11 cellular contexts compared by ENCODE assay signal in the genomic region with DNA sequence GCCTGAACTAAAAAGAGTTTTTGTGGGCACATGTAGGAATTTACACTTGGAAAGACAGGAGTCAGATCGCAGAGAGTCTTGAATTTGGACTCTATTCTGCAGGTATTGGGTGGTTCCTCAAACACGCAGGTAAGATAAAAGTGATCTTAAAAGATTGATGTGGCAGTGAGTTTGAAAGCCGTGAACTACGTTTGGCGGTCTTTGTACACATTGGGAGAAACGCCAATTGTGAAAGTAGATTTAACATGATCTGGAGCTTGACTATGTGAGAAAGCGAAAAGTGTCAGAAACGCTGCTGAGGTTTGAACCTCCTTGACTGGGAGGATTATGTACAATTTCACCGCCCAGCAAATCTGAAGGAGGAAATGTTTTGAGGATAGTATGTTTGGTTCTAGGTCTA. TPM values are rescaled to one million over a fixed set of nuclear protein-coding genes. Genes with fewer than 3 reads are reported as not detected.
DNase-seq lines count a peak whose midpoint lies in the region; ATAC-seq, FAIRE-seq and TF ChIP-seq lines count a peak whose summit lies in the region.
"Had no signal": no experiment of that assay in that cellular context is flagged by ENCODE, and none has a peak within 500 bp of the region (broad histone marks: within the 10 kb centered on the region; RNA-seq: fewer than 3 reads in every experiment).

No MANE protein-coding gene starts in this region.

- FAIRE-seq in GM19239 (lab: Jason Lieb, UNC), result no peak
- FAIRE-seq: D721Med, TTC549 had no signal

- peaks cover 20% of the 10 kb centered on the region for H3K4me1 Mint-ChIP-seq in activated T-helper 2 cell treated with anti-CD3 and anti-CD28 coated beads, Interferon-gamma antibody, Interleukin-2, Interleukin-4, amounts not matched to agents 10 μg/mL and 5 μg/mL and 100 μg/mL, durations not matched to agents 14 hours and 24 hours and 36 hours (ENCODE audit: low read depth)

- no peaks in the 10 kb centered on the region for H3K27me3 ChIP-seq in HCT116 (ENCODE audit: insufficient read depth, low read length)
- no peaks in the 10 kb centered on the region for H3K27me3 ChIP-seq in right lobe of liver
- H3K27me3 ChIP-seq in aorta (ENCODE audit: control insufficient read depth in 1 of 2, insufficient read depth in 2 of 2, low read length in 1 of 2), result no peaks in the 10 kb centered on the region

- H4K20me1 ChIP-seq in HCT116 (ENCODE audit: insufficient read depth), result no peaks in the 10 kb centered on the region

- H2AFZ ChIP-seq in HCT116 (ENCODE audit: low read depth, low read length, poor library complexity, severe bottlenecking), result no peak overlapping the region

- peak overlapping the region; percentile 96 for H3K4me2 ChIP-seq in HCT116 (ENCODE audit: low read length)

- RAD21 ChIA-PET in HCT116 (lab: Charles Lee; ENCODE audit: low non-redundant PET in 1 of 2, low total read pairs in 2 of 2, uncharacterized antibody in 2 of 2, unreplicated experiment in 2 of 2), result no interaction called here

- H3K9me3 ChIP-seq in HCT116 (ENCODE audit: control insufficient read depth in 1 of 2, insufficient read depth in 1 of 2, low read depth in 1 of 2, low read length in 2 of 2) (no peaks in the 10 kb centered on the region), right lobe of liver (no peaks in the 10 kb centered on the region), aorta (ENCODE audit: control insufficient read depth, low read length) (no peaks in the 10 kb centered on the region)

- H3K36me3 Mint-ChIP-seq in activated T-helper 2 cell treated with anti-CD3 and anti-CD28 coated beads, Interferon-gamma antibody, Interleukin-2, Interleukin-4, amounts not matched to agents 10 μg/mL and 5 μg/mL and 100 μg/mL, durations not matched to agents 14 hours and 24 hours and 36 hours (ENCODE audit: low read depth), result no peaks in the 10 kb centered on the region

- peak overlapping the region; percentile 94 for H3K4me3 Mint-ChIP-seq in activated T-helper 2 cell treated with anti-CD3 and anti-CD28 coated beads, Interferon-gamma antibody, Interleukin-2, Interleukin-4, amounts not matched to agents 10 μg/mL and 5 μg/mL and 100 μg/mL, durations not matched to agents 14 hours and 24 hours and 36 hours (ENCODE audit: low read depth)

- peak overlapping the region; percentile 61 to 80 for H3K4me3 ChIP-seq in HCT116 (replicated peaks in 1 of 2; ENCODE audit: low read depth in 1 of 2, low read length in 2 of 2)
- peak overlapping the region in 2 of 3 donors; percentile 67 to 78 for H3K4me3 ChIP-seq in right lobe of liver
- no peak overlapping the region for H3K4me3 ChIP-seq in aorta (ENCODE audit: low read length in 2 of 2)

- intact Hi-C loops in HCT116 (cut with micrococcal nuclease) (loop anchor here (10.0 kb wide), 1 partner anchor 171 kb away; no protein-coding TSS in a partner anchor), right lobe of liver (cut with DNase I) (no loop called here), aorta (cut with DNase I) (no loop called here)
- intact Hi-C loops in activated T-helper 2 cell treated with anti-CD3 and anti-CD28 coated beads, Interferon-gamma antibody, Interleukin-2, Interleukin-4, amounts not matched to agents 10 μg/mL and 5 μg/mL and 100 μg/mL, durations not matched to agents 14 hours and 24 hours and 36 hours (cut with micrococcal nuclease), result loop anchor here (10.0 kb wide), 1 partner anchor 449 kb away; a partner anchor contains a TSS

- BruUV-seq in HCT116 (replicated peaks; lab: Mats Ljungman, UMichigan), result no TSS peak

- H3K79me2 ChIP-seq in HCT116 (ENCODE audit: insufficient read depth, low read length), result peaks cover 29% of the 10 kb centered on the region

- no peaks in the 10 kb centered on the region for H3K9me3 Mint-ChIP-seq in activated T-helper 2 cell treated with anti-CD3 and anti-CD28 coated beads, Interferon-gamma antibody, Interleukin-2, Interleukin-4, amounts not matched to agents 10 μg/mL and 5 μg/mL and 100 μg/mL, durations not matched to agents 14 hours and 24 hours and 36 hours

- H3K27ac ChIP-seq in 22Rv1, result peak overlapping the region; percentile 83; the same call in 1 of the 2 replicates
- peak overlapping the region; percentile 75; the same call in 1 of the 2 replicates for H3K27ac ChIP-seq in HCT116 (ENCODE audit: low read depth, low read length)
- H3K27ac ChIP-seq in right lobe of liver, result peak overlapping the region in 2 of 3 donors; percentile 95
- no peak overlapping the region for H3K27ac ChIP-seq in aorta (ENCODE audit: low read depth in 1 of 2, low read length in 2 of 2)

- TF ChIP-seq CTCF in 22Rv1 (IDR thresholded peaks at IDR 0.05) (no peak), HCT116 (IDR thresholded peaks at IDR 0.05 in 2 of 3, conservative IDR thresholded peaks at IDR 0.05 in 1 of 3; ENCODE audit: borderline replicate concordance in 1 of 3, insufficient read depth in 1 of 3, low read depth in 2 of 3, low read length in 2 of 3) (no peak), right lobe of liver (IDR thresholded peaks at IDR 0.05) (no peak)

- peak overlapping the region; percentile 76 for H3K9ac ChIP-seq in HCT116 (ENCODE audit: low read length)

- H3K27me3 Mint-ChIP-seq in activated T-helper 2 cell treated with anti-CD3 and anti-CD28 coated beads, Interferon-gamma antibody, Interleukin-2, Interleukin-4, amounts not matched to agents 10 μg/mL and 5 μg/mL and 100 μg/mL, durations not matched to agents 14 hours and 24 hours and 36 hours (ENCODE audit: low read depth), result no peaks in the 10 kb centered on the region

- H3K36me3 ChIP-seq in HCT116 (ENCODE audit: control insufficient read depth in 1 of 2, insufficient read depth in 2 of 2, low read length in 2 of 2) (no peaks in the 10 kb centered on the region), right lobe of liver (no peaks in the 10 kb centered on the region), aorta (ENCODE audit: control insufficient read depth in 1 of 2, insufficient read depth in 2 of 2, low read length in 1 of 2) (no peaks in the 10 kb centered on the region)

- no peak for ATAC-seq in HCT116
- ATAC-seq in right lobe of liver, result no peak
- no peak for ATAC-seq in aorta (ENCODE audit: low FRiP score)
- ATAC-seq in HG02981 (IDR thresholded peaks at IDR 0.05; ENCODE audit: unreplicated experiment), result no peak

- DNase-seq in HCT116 (ENCODE audit: low read depth, low spot score) (no peak), right lobe of liver (no peak), GM19239 (ENCODE audit: insufficient read length, low spot score) (no peak), NCI-H187 treated with DMSO at 0.1 percent for 48 hours (lab: John Stamatoyannopoulos, UW) (no peak), aorta (no peak)
- DNase-seq in activated T-helper 2 cell treated with anti-CD3 and anti-CD28 coated beads, Interferon-gamma antibody, Interleukin-2, Interleukin-4, amounts not matched to agents 10 μg/mL and 5 μg/mL and 100 μg/mL, durations not matched to agents 14 hours and 24 hours and 36 hours (ENCODE audit: low spot score), result no peak
- DNase-seq: NCI-H524 treated with DMSO at 0.1 percent for 48 hours had no signal

- H3K4me1 ChIP-seq in HCT116 (ENCODE audit: control insufficient read depth in 1 of 2, insufficient read depth in 2 of 2, low read length in 2 of 2) (peaks cover 15 to 21% of the 10 kb centered on the region in 2 experiments; a peak in 3 of 4 replicates), right lobe of liver (peaks cover 0 to 11% (median 6%) of the 10 kb centered on the region in 4 donors), aorta (ENCODE audit: control insufficient read depth in 1 of 2, insufficient read depth in 2 of 2, low read length in 2 of 2) (peaks cover 0 to 3% of the 10 kb centered on the region in 2 donors)

- no peak for TF ChIP-seq POLR2A in HCT116 (IDR thresholded peaks at IDR 0.05; ENCODE audit: borderline replicate concordance, extremely low read depth, insufficient read depth, insufficient read length)
- no peak for TF ChIP-seq POLR2A in right lobe of liver (IDR thresholded peaks at IDR 0.05)

- CTCF ChIA-PET in HCT116 (lab: Charles Lee), result no interaction called here

- 51% methylated on average over 9 of the region's 9 CpGs for WGBS in right lobe of liver (ENCODE audit: insufficient coverage, low coverage, low lambda C conversion rate, missing lambda C conversion rate)
- 82 to 86% methylated on average over 9 of the region's 9 CpGs for WGBS in aorta, 2 donors

- POLR2A ChIA-PET in HCT116 (lab: Charles Lee), result no interaction called here

- H3K27ac Mint-ChIP-seq in activated T-helper 2 cell treated with anti-CD3 and anti-CD28 coated beads, Interferon-gamma antibody, Interleukin-2, Interleukin-4, amounts not matched to agents 10 μg/mL and 5 μg/mL and 100 μg/mL, durations not matched to agents 14 hours and 24 hours and 36 hours, result peak overlapping the region; percentile 97

- H3K9me2 ChIP-seq in HCT116 (ENCODE audit: insufficient read depth), result no peaks in the 10 kb centered on the region

- TF ChIP-seq RAD21 in HCT116 (IDR thresholded peaks at IDR 0.05; ENCODE audit: low read depth), result no peak

TF ChIP-seq in HCT116, 20 proteins besides CTCF, POLR2A, EP300 and RAD21:
- TF ChIP-seq CEBPB (IDR thresholded peaks at IDR 0.05; ENCODE audit: low read depth) (no peak), SIN3A (IDR thresholded peaks at IDR 0.05; ENCODE audit: low read depth) (no peak), CBX3 (IDR thresholded peaks at IDR 0.05; ENCODE audit: low read depth) (no peak), EZH2phosphoT487 (IDR thresholded peaks at IDR 0.05; ENCODE audit: borderline replicate concordance) (no peak), POLR2AphosphoS5 (IDR thresholded peaks at IDR 0.05; ENCODE audit: low read depth, low read length) (no peak), ZNF274 (IDR thresholded peaks at IDR 0.05; ENCODE audit: low read depth, low read length) (no peak), JUND (IDR thresholded peaks at IDR 0.05) (no peak)
- TF ChIP-seq, protein P1, sequence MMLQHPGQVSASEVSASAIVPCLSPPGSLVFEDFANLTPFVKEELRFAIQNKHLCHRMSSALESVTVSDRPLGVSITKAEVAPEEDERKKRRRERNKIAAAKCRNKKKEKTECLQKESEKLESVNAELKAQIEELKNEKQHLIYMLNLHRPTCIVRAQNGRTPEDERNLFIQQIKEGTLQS (IDR thresholded peaks at IDR 0.05), result no peak

RNA-seq across cellular contexts. Expression of a gene that starts 1.5 kb away (rescaled TPM):
- 33.1 TPM for total RNA-seq in HCT116 (2021; ENCODE audit: unreplicated experiment)
- 12.9 and 15.0 TPM in 2 replicates for polyA plus RNA-seq in HCT116 (2012)
- 40.4 and 42.1 TPM in 2 replicates for total RNA-seq in activated T-helper 2 cell treated with anti-CD3 and anti-CD28 coated beads, Interferon-gamma antibody, Interleukin-2, Interleukin-4, amounts not matched to agents 10 μg/mL and 5 μg/mL and 100 μg/mL, durations not matched to agents 14 hours and 24 hours and 36 hours
- 10 to 100 TPM; 28.5 to 57.2 (median 33.3) TPM for total RNA-seq in right lobe of liver
- total RNA-seq in aorta, result 10 to 100 TPM; 43.2 to 45.3 TPM
- polyA plus RNA-seq in aorta, result 10 to 100 TPM; 33.5 to 39.1 TPM

Comparison
In these comparisons a context has a peak if more than half of its experiments do, and no peak if none do; other contexts are left out.
1. H3K27ac ChIP-seq: peak in 22Rv1 (single experiment), HCT116 (single experiment) and right lobe of liver (2 of 3); none in aorta (0 of 2).
2. H3K4me3 ChIP-seq: peak in HCT116 (2 of 2) and right lobe of liver (2 of 3); none in aorta (0 of 2).
3. intact Hi-C loops: an anchor here in HCT116 (10.0 kb wide) and activated T-helper 2 cell treated with anti-CD3 and anti-CD28 coated beads, Interferon-gamma antibody, Interleukin-2, Interleukin-4, amounts not matched to agents 10 μg/mL and 5 μg/mL and 100 μg/mL, durations not matched to agents 14 hours and 24 hours and 36 hours (10.0 kb wide); none called in right lobe of liver and aorta.